Comparison of ENCODE assay signal across 31 cellular contexts in the genomic region with DNA sequence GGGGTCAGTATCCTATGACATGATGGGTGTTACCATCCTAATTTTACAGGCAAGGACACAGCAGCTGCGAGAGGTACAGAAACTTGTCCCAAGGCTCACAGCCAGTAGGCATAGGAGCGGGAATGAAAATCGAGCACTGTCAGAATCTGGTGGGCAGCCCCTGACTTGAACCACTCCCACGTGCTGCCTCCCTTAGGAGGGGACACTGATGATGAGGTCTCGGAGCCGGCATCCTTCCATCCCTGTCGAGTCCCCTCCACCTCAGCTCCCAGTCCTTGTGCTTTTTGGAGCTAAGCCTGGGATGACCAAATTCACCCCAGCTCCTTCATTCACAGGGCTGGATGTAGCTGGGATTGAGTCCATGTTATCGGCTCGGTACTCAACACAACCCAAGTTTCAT. TPM values are rescaled to one million over a fixed set of nuclear protein-coding genes. Genes with fewer than 3 reads are reported as not detected.
"Had no signal": no experiment of that assay in that cellular context is flagged by ENCODE, and none has a peak within 500 bp of the region (broad histone marks: within the 10 kb centered on the region; RNA-seq: fewer than 3 reads in every experiment).

No MANE protein-coding gene starts in this region.

- H3K9me3 Mint-ChIP-seq: activated CD4-positive, alpha-beta T cell treated with anti-CD3 and anti-CD28 coated beads, Interleukin-2, amount 10 ng/mL, durations not matched to agents 7 days and 5 days; activated naive CD4-positive, alpha-beta T cell treated with anti-CD3 and anti-CD28 coated beads, Interleukin-2, amount 50 U/mL, for 24 hours; activated naive CD8-positive, alpha-beta T cell treated with anti-CD3 and anti-CD28 coated beads, Interleukin-2, amount 10 ng/mL, durations not matched to agents 7 days and 5 days; activated T-cell treated with anti-CD3 and anti-CD28 coated beads, Interleukin-2, amount 50 U/mL, for 24 hours; activated T-helper 2 cell treated with anti-CD3 and anti-CD28 coated beads, Interferon-gamma antibody, Interleukin-2, Interleukin-4, amounts not matched to agents 10 μg/mL and 5 μg/mL and 100 μg/mL, durations not matched to agents 14 hours and 24 hours and 36 hours; T-helper 1 cell treated with Interleukin-12 subunit alpha and Interleukin-12 subunit beta and Interleukin-4 antibody, amounts not matched to agents 30 μg/mL and 1 μg/mL, for 36 hours; T-helper 2 cell treated with Interferon-gamma antibody and Interleukin-4, amounts not matched to agents 5 μg/mL and 100 μg/mL, for 36 hours; WTC11 had no signal

- DNase-seq: activated CD4-positive, alpha-beta T cell treated with anti-CD3 and anti-CD28 coated beads for 36 hours; activated CD4-positive, alpha-beta T cell treated with anti-CD3 and anti-CD28 coated beads, Interleukin-2, amount 10 ng/mL, durations not matched to agents 7 days and 5 days; activated CD4-positive, alpha-beta T cell treated with anti-CD3 and anti-CD28 coated beads, Interleukin-2, amount 50 U/mL, for 48 hours; activated CD8-positive, alpha-beta T cell treated with anti-CD3 and anti-CD28 coated beads, Interleukin-2, amount 10 ng/mL, durations not matched to agents 7 days and 5 days; activated gamma-delta T cell; activated naive CD4-positive, alpha-beta T cell treated with Interleukin-2 at 50 U/mL for 16 hours; activated naive CD8-positive, alpha-beta T cell treated with anti-CD3 and anti-CD28 coated beads, Interleukin-2, amount 10 ng/mL, durations not matched to agents 7 days and 5 days; activated T-cell treated with anti-CD3 and anti-CD28 coated beads, Interleukin-2, amount 50 U/mL, for 24 hours; amygdala; NCI-H1105; NCI-H1436; NCI-H1694; NCI-H1930; NCI-H345; NCI-H524 treated with DMSO at 0.1 percent for 48 hours; PC-3; Peyer's patch; RPMI8226; SHP77 treated with DMSO at 0.1 percent for 48 hours; SK-N-SH had no signal

- H3K4me2 ChIP-seq: SK-N-SH had no signal

- ATAC-seq: activated CD4-positive, alpha-beta T cell treated with anti-CD3 and anti-CD28 coated beads for 36 hours; activated CD4-positive, CD25-positive, alpha-beta regulatory T cell treated with anti-CD3 and anti-CD28 coated beads, Interleukin-2, amount 50 U/mL, for 24 hours; activated CD8-positive, alpha-beta T cell treated with anti-CD3 and anti-CD28 coated beads, Interleukin-2, amount 10 ng/mL, durations not matched to agents 7 days and 5 days; PC-3; WTC11 had no signal

- H3K9me3 ChIP-seq: ascending aorta, Peyer's patch, SJSA1, SK-N-SH had no signal

- H3K4me1 ChIP-seq: ascending aorta had no signal

- H3K4me3 ChIP-seq: ascending aorta, cardiac muscle cell, Peyer's patch, SJSA1 had no signal

- H3K4me1 Mint-ChIP-seq: activated CD4-positive, alpha-beta T cell treated with anti-CD3 and anti-CD28 coated beads for 36 hours; activated CD4-positive, alpha-beta T cell treated with anti-CD3 and anti-CD28 coated beads, Interleukin-2, amount 10 ng/mL, durations not matched to agents 7 days and 5 days; activated naive CD4-positive, alpha-beta T cell treated with anti-CD3 and anti-CD28 coated beads, Interleukin-2, amount 50 U/mL, for 24 hours; activated naive CD8-positive, alpha-beta T cell treated with anti-CD3 and anti-CD28 coated beads, Interleukin-2, amount 10 ng/mL, durations not matched to agents 7 days and 5 days had no signal

- H3K27ac Mint-ChIP-seq: activated CD4-positive, alpha-beta T cell treated with anti-CD3 and anti-CD28 coated beads for 36 hours; activated CD4-positive, alpha-beta T cell treated with anti-CD3 and anti-CD28 coated beads, Interleukin-2, amount 10 ng/mL, durations not matched to agents 7 days and 5 days; activated CD8-positive, alpha-beta T cell treated with anti-CD3 and anti-CD28 coated beads, Interleukin-2, amount 10 ng/mL, durations not matched to agents 7 days and 5 days; activated naive CD4-positive, alpha-beta T cell treated with anti-CD3 and anti-CD28 coated beads, Interleukin-2, amount 50 U/mL, for 24 hours; activated naive CD8-positive, alpha-beta T cell treated with anti-CD3 and anti-CD28 coated beads, Interleukin-2, amount 10 ng/mL, durations not matched to agents 7 days and 5 days; activated T-cell treated with anti-CD3 and anti-CD28 coated beads, Interleukin-2, amount 50 U/mL, for 24 hours; activated T-helper 2 cell treated with anti-CD3 and anti-CD28 coated beads, Interferon-gamma antibody, Interleukin-2, Interleukin-4, amounts not matched to agents 10 μg/mL and 5 μg/mL and 100 μg/mL, durations not matched to agents 14 hours and 24 hours and 36 hours; T-helper 1 cell treated with Interleukin-12 subunit alpha and Interleukin-12 subunit beta and Interleukin-4 antibody, amounts not matched to agents 30 μg/mL and 1 μg/mL, for 36 hours; T-helper 2 cell treated with Interferon-gamma antibody and Interleukin-4, amounts not matched to agents 5 μg/mL and 100 μg/mL, for 36 hours; WTC11 had no signal

- H3K9ac ChIP-seq: SK-N-SH had no signal

- H3K4me3 Mint-ChIP-seq: activated CD4-positive, alpha-beta T cell treated with anti-CD3 and anti-CD28 coated beads for 36 hours; activated CD4-positive, alpha-beta T cell treated with anti-CD3 and anti-CD28 coated beads, Interleukin-2, amount 10 ng/mL, durations not matched to agents 7 days and 5 days; activated CD8-positive, alpha-beta T cell treated with anti-CD3 and anti-CD28 coated beads, Interleukin-2, amount 10 ng/mL, durations not matched to agents 7 days and 5 days; activated naive CD4-positive, alpha-beta T cell treated with anti-CD3 and anti-CD28 coated beads, Interleukin-2, amount 50 U/mL, for 24 hours; activated naive CD8-positive, alpha-beta T cell treated with anti-CD3 and anti-CD28 coated beads, Interleukin-2, amount 10 ng/mL, durations not matched to agents 7 days and 5 days; activated T-cell treated with anti-CD3 and anti-CD28 coated beads, Interleukin-2, amount 50 U/mL, for 24 hours; T-helper 1 cell treated with Interleukin-12 subunit alpha and Interleukin-12 subunit beta and Interleukin-4 antibody, amounts not matched to agents 30 μg/mL and 1 μg/mL, for 36 hours; T-helper 2 cell treated with Interferon-gamma antibody and Interleukin-4, amounts not matched to agents 5 μg/mL and 100 μg/mL, for 36 hours; WTC11 had no signal

- H3K36me3 ChIP-seq: ascending aorta, cardiac muscle cell, SJSA1 had no signal

- H3K27ac ChIP-seq: ascending aorta, cardiac muscle cell, Peyer's patch had no signal

- H3K27me3 ChIP-seq: ascending aorta, cardiac muscle cell, Peyer's patch, SJSA1 had no signal

- H3K36me3 Mint-ChIP-seq: activated naive CD4-positive, alpha-beta T cell treated with anti-CD3 and anti-CD28 coated beads, Interleukin-2, amount 50 U/mL, for 24 hours; activated naive CD8-positive, alpha-beta T cell treated with anti-CD3 and anti-CD28 coated beads, Interleukin-2, amount 10 ng/mL, durations not matched to agents 7 days and 5 days had no signal

RNA-seq across cellular contexts. Expression of a gene that starts 49.0 kb away (rescaled TPM):
- total RNA-seq: activated CD4-positive, alpha-beta T cell treated with anti-CD3 and anti-CD28 coated beads for 36 hours; activated CD4-positive, alpha-beta T cell treated with anti-CD3 and anti-CD28 coated beads, Interleukin-2, amount 10 ng/mL, durations not matched to agents 7 days and 5 days; activated CD8-positive, alpha-beta T cell treated with anti-CD3 and anti-CD28 coated beads, Interleukin-2, amount 10 ng/mL, durations not matched to agents 7 days and 5 days; activated naive CD8-positive, alpha-beta T cell treated with anti-CD3 and anti-CD28 coated beads, Interleukin-2, amount 10 ng/mL, durations not matched to agents 7 days and 5 days; activated T-helper 2 cell treated with anti-CD3 and anti-CD28 coated beads, Interferon-gamma antibody, Interleukin-2, Interleukin-4, amounts not matched to agents 10 μg/mL and 5 μg/mL and 100 μg/mL, durations not matched to agents 14 hours and 24 hours and 36 hours; ascending aorta; MCF 10A; NCI-H460 had no signal
